In genomic region chr2:102180687-102180999, GRCh38 we compare ENCODE assay signal across 27 cellular contexts. TPM values are rescaled to one million over a fixed set of nuclear protein-coding genes. Genes with fewer than 3 reads are reported as not detected.
"Had no signal": no experiment of that assay in that cellular context is flagged by ENCODE, and none has a peak within 500 bp of the region (broad histone marks: within the 10 kb centered on the region; RNA-seq: fewer than 3 reads in every experiment).

No MANE protein-coding gene starts in this region.

- H3K27me3 ChIP-seq: neutrophil, pancreas, stomach, thyroid gland, tibial nerve, upper lobe of right lung, uterus had no signal

- H3K4me3 ChIP-seq: pancreas, psoas muscle, skin epidermis, stomach, thoracic aorta, thyroid gland, tibial nerve, upper lobe of right lung, uterus had no signal

- H3K9me3 Mint-ChIP-seq: naive thymus-derived CD8-positive, alpha-beta T cell; natural killer cell treated with Interleukin-12 subunit alpha and Interleukin-12 subunit beta and Interleukin-15 and Interleukin-18, amount 100 ng/mL, for 72 hours; nephron progenitor cell; neural crest cell; stimulated activated effector memory CD8-positive, alpha-beta T cell treated with anti-CD3 and anti-CD28 coated beads, Interleukin-12 subunit alpha, Interleukin-12 subunit beta, amount 100 ng/mL, for 72 hours; stimulated activated naive B cell treated with anti-CD40 and anti-IgM and Interleukin-4, amounts not matched to agents 10 μg/mL and 1 μg/mL and 100 μg/mL, for 72 hours; stimulated activated naive CD8-positive, alpha-beta T cell treated with anti-CD3 and anti-CD28 coated beads, Interleukin-15, Interleukin-2, amounts not matched to agents 100 ng/mL and 50 ng/mL, for 24 hours had no signal

- H3K4me1 ChIP-seq: upper lobe of right lung, uterus had no signal

- H3K4me1 Mint-ChIP-seq: naive B cell; neural crest cell; stimulated activated effector memory CD8-positive, alpha-beta T cell treated with anti-CD3 and anti-CD28 coated beads, Interleukin-12 subunit alpha, Interleukin-12 subunit beta, amount 100 ng/mL, for 72 hours; stimulated activated naive B cell treated with anti-CD40 and anti-IgM and Interleukin-4, amounts not matched to agents 10 μg/mL and 1 μg/mL and 100 μg/mL, for 72 hours had no signal

- H3K36me3 Mint-ChIP-seq: naive B cell; naive thymus-derived CD8-positive, alpha-beta T cell; natural killer cell treated with Interleukin-12 subunit alpha and Interleukin-12 subunit beta and Interleukin-15 and Interleukin-18, amount 100 ng/mL, for 72 hours; stimulated activated effector memory CD8-positive, alpha-beta T cell treated with anti-CD3 and anti-CD28 coated beads, Interleukin-12 subunit alpha, Interleukin-12 subunit beta, amount 100 ng/mL, for 72 hours; stimulated activated naive B cell treated with anti-CD40 and anti-IgM and Interleukin-4, amounts not matched to agents 10 μg/mL and 1 μg/mL and 100 μg/mL, for 72 hours had no signal

- ATAC-seq: naive thymus-derived CD8-positive, alpha-beta T cell; natural killer cell treated with Interleukin-12 subunit alpha and Interleukin-12 subunit beta and Interleukin-15 and Interleukin-18, amount 100 ng/mL, for 72 hours; psoas muscle; right cardiac atrium; sciatic nerve; stimulated activated effector memory CD8-positive, alpha-beta T cell treated with anti-CD3 and anti-CD28 coated beads, Interleukin-12 subunit alpha, Interleukin-12 subunit beta, amount 100 ng/mL, for 72 hours; stimulated activated naive B cell treated with anti-CD40 and anti-IgM and Interleukin-4, amounts not matched to agents 10 μg/mL and 1 μg/mL and 100 μg/mL, for 72 hours; upper lobe of right lung had no signal

- DNase-seq: naive B cell; naive thymus-derived CD8-positive, alpha-beta T cell; nephron progenitor cell; nucleus accumbens; pancreas; psoas muscle; right cardiac atrium; stimulated activated CD4-positive, alpha-beta T cell treated with anti-CD3 and anti-CD28 coated beads, Interleukin-15, amount 100 ng/mL, for 24 hours; stimulated activated CD4-positive, alpha-beta T cell treated with anti-CD3 and anti-CD28 coated beads, Interleukin-2, amount 100 ng/mL, for 24 hours; stimulated activated CD4-positive, alpha-beta T cell treated with anti-CD3 and anti-CD28 coated beads, Interleukin-2, amount 100 ng/mL, for 48 hours; stimulated activated CD4-positive, alpha-beta T cell treated with anti-CD3 and anti-CD28 coated beads, Interleukin-4, amount 100 ng/mL, for 24 hours; stimulated activated naive B cell treated with anti-CD40 and anti-IgM and Interleukin-4, amounts not matched to agents 10 μg/mL and 1 μg/mL and 100 μg/mL, for 72 hours; stimulated activated naive CD4-positive, alpha-beta T cell treated with Interleukin-2 at 50 U/mL for 16 hours; stomach; thyroid gland; upper lobe of right lung; uterus had no signal

- H3K27ac ChIP-seq: neutrophil, pancreas, psoas muscle, stomach, thoracic aorta, thyroid gland, tibial nerve, upper lobe of right lung, uterus had no signal

- H3K4me3 Mint-ChIP-seq: naive B cell; naive thymus-derived CD8-positive, alpha-beta T cell; natural killer cell treated with Interleukin-12 subunit alpha and Interleukin-12 subunit beta and Interleukin-15 and Interleukin-18, amount 100 ng/mL, for 72 hours; nephron progenitor cell; neural crest cell; stimulated activated effector memory CD8-positive, alpha-beta T cell treated with anti-CD3 and anti-CD28 coated beads, Interleukin-12 subunit alpha, Interleukin-12 subunit beta, amount 100 ng/mL, for 72 hours; stimulated activated naive B cell treated with anti-CD40 and anti-IgM and Interleukin-4, amounts not matched to agents 10 μg/mL and 1 μg/mL and 100 μg/mL, for 72 hours; stimulated activated naive CD8-positive, alpha-beta T cell treated with anti-CD3 and anti-CD28 coated beads, Interleukin-15, Interleukin-2, amounts not matched to agents 100 ng/mL and 50 ng/mL, for 24 hours had no signal

- H3K27ac Mint-ChIP-seq: naive B cell; naive thymus-derived CD8-positive, alpha-beta T cell; natural killer cell treated with Interleukin-12 subunit alpha and Interleukin-12 subunit beta and Interleukin-15 and Interleukin-18, amount 100 ng/mL, for 72 hours; nephron progenitor cell; progenitor cell of endocrine pancreas; stimulated activated effector memory CD8-positive, alpha-beta T cell treated with anti-CD3 and anti-CD28 coated beads, Interleukin-12 subunit alpha, Interleukin-12 subunit beta, amount 100 ng/mL, for 72 hours; stimulated activated naive B cell treated with anti-CD40 and anti-IgM and Interleukin-4, amounts not matched to agents 10 μg/mL and 1 μg/mL and 100 μg/mL, for 72 hours; stimulated activated naive CD8-positive, alpha-beta T cell treated with anti-CD3 and anti-CD28 coated beads, Interleukin-15, Interleukin-2, amounts not matched to agents 100 ng/mL and 50 ng/mL, for 24 hours had no signal

- H3K36me3 ChIP-seq: uterus had no signal

RNA-seq across cellular contexts. Expression of gene IL1RL2, which starts 6.2 kb away (rescaled TPM):
- total RNA-seq: naive thymus-derived CD8-positive, alpha-beta T cell; neural crest cell; progenitor cell of endocrine pancreas; sciatic nerve had no signal
